12 cellular contexts compared by ENCODE assay signal in genomic region chr14:102196436-102197230, GRCh38. TPM values are rescaled to one million over a fixed set of nuclear protein-coding genes. Genes with fewer than 3 reads are reported as not detected.
DNase-seq lines count a peak whose midpoint lies in the region; ATAC-seq lines count a peak whose summit lies in the region.
"Had no signal": no experiment of that assay in that cellular context is flagged by ENCODE, and none has a peak within 500 bp of the region (broad histone marks: within the 10 kb centered on the region; RNA-seq: fewer than 3 reads in every experiment).

No MANE protein-coding gene starts in this region.

- ATAC-seq in activated naive CD8-positive, alpha-beta T cell treated with anti-CD3 and anti-CD28 coated beads, Interleukin-2, amount 10 ng/mL, durations not matched to agents 7 days and 5 days (ENCODE audit: low read depth) = no peak
- no peak for ATAC-seq in stimulated activated effector memory CD8-positive, alpha-beta T cell treated with anti-CD3 and anti-CD28 coated beads, Interleukin-12 subunit alpha, Interleukin-12 subunit beta, amount 100 ng/mL, for 72 hours
- no peak for ATAC-seq in HG02938 (IDR thresholded peaks at IDR 0.05; ENCODE audit: unreplicated experiment)

- H3K4me3 Mint-ChIP-seq in activated naive CD8-positive, alpha-beta T cell treated with anti-CD3 and anti-CD28 coated beads, Interleukin-2, amount 10 ng/mL, durations not matched to agents 7 days and 5 days = no peak overlapping the region
- H3K4me3 Mint-ChIP-seq in stimulated activated effector memory CD8-positive, alpha-beta T cell treated with anti-CD3 and anti-CD28 coated beads, Interleukin-12 subunit alpha, Interleukin-12 subunit beta, amount 100 ng/mL, for 72 hours = no peak overlapping the region

- H3K27ac Mint-ChIP-seq in activated naive CD8-positive, alpha-beta T cell treated with anti-CD3 and anti-CD28 coated beads, Interleukin-2, amount 10 ng/mL, durations not matched to agents 7 days and 5 days = peak overlapping the region; percentile 19
- H3K27ac Mint-ChIP-seq in stimulated activated effector memory CD8-positive, alpha-beta T cell treated with anti-CD3 and anti-CD28 coated beads, Interleukin-12 subunit alpha, Interleukin-12 subunit beta, amount 100 ng/mL, for 72 hours = peak overlapping the region; percentile 37

- H3K9me3 Mint-ChIP-seq in activated naive CD8-positive, alpha-beta T cell treated with anti-CD3 and anti-CD28 coated beads, Interleukin-2, amount 10 ng/mL, durations not matched to agents 7 days and 5 days = no peaks in the 10 kb centered on the region
- H3K9me3 Mint-ChIP-seq in stimulated activated effector memory CD8-positive, alpha-beta T cell treated with anti-CD3 and anti-CD28 coated beads, Interleukin-12 subunit alpha, Interleukin-12 subunit beta, amount 100 ng/mL, for 72 hours = no peaks in the 10 kb centered on the region

- peaks cover 34% of the 10 kb centered on the region for H3K36me3 Mint-ChIP-seq in activated naive CD8-positive, alpha-beta T cell treated with anti-CD3 and anti-CD28 coated beads, Interleukin-2, amount 10 ng/mL, durations not matched to agents 7 days and 5 days
- H3K36me3 Mint-ChIP-seq in stimulated activated effector memory CD8-positive, alpha-beta T cell treated with anti-CD3 and anti-CD28 coated beads, Interleukin-12 subunit alpha, Interleukin-12 subunit beta, amount 100 ng/mL, for 72 hours = peaks cover 80% of the 10 kb centered on the region

- H3K4me1 Mint-ChIP-seq in activated naive CD8-positive, alpha-beta T cell treated with anti-CD3 and anti-CD28 coated beads, Interleukin-2, amount 10 ng/mL, durations not matched to agents 7 days and 5 days = peaks cover 41% of the 10 kb centered on the region
- peaks cover 65% of the 10 kb centered on the region for H3K4me1 Mint-ChIP-seq in stimulated activated effector memory CD8-positive, alpha-beta T cell treated with anti-CD3 and anti-CD28 coated beads, Interleukin-12 subunit alpha, Interleukin-12 subunit beta, amount 100 ng/mL, for 72 hours

- peak; percentile 90 for DNase-seq in NCI-H82 (lab: John Stamatoyannopoulos, UW)
- DNase-seq in activated naive CD8-positive, alpha-beta T cell treated with anti-CD3 and anti-CD28 coated beads, Interleukin-2, amount 10 ng/mL, durations not matched to agents 7 days and 5 days = no peak
- peak in 39 of 51 donors; percentile 27 to 96 (median 82) for DNase-seq in hypothalamus (lab: John Stamatoyannopoulos, UW)
- no peak for DNase-seq in stimulated activated effector memory CD8-positive, alpha-beta T cell treated with anti-CD3 and anti-CD28 coated beads, Interleukin-12 subunit alpha, Interleukin-12 subunit beta, amount 100 ng/mL, for 72 hours (ENCODE audit: low spot score in 2 of 2)
- DNase-seq in NCI-H187 (lab: John Stamatoyannopoulos, UW) = no peak
- no peak for DNase-seq in UCSD-AML1 (lab: John Stamatoyannopoulos, UW; ENCODE audit: unreplicated experiment)
- DNase-seq: effector CD4-positive, alpha-beta T cell; GDM1; kidney glomerular epithelial cell; NCI-H2029; SHP77 had no signal

- H3K27me3 Mint-ChIP-seq in activated naive CD8-positive, alpha-beta T cell treated with anti-CD3 and anti-CD28 coated beads, Interleukin-2, amount 10 ng/mL, durations not matched to agents 7 days and 5 days = no peaks in the 10 kb centered on the region

- POLR2A ChIA-PET in activated naive CD8-positive, alpha-beta T cell treated with anti-CD3 and anti-CD28 coated beads, Interleukin-2, amount 10 ng/mL, durations not matched to agents 7 days and 5 days (lab: Charles Lee) = interaction anchor here (0.8 kb wide), 1 partner anchor 14 kb away, joined by 3 read pairs; no protein-coding TSS in a partner anchor

RNA-seq across cellular contexts. Expression of gene WDR20, which starts 56.9 kb away (rescaled TPM):
- 10 to 100 TPM; 38.6 to 38.8 TPM for total RNA-seq in activated naive CD8-positive, alpha-beta T cell treated with anti-CD3 and anti-CD28 coated beads, Interleukin-2, amount 10 ng/mL, durations not matched to agents 7 days and 5 days

Comparison
In these comparisons a context has a peak if more than half of its experiments do, and no peak if none do; other contexts are left out.
1. DNase-seq: peak in NCI-H82 (single experiment) and hypothalamus (39 of 51); none in activated naive CD8-positive, alpha-beta T cell treated with anti-CD3 and anti-CD28 coated beads, Interleukin-2, amount 10 ng/mL, durations not matched to agents 7 days and 5 days (single experiment), stimulated activated effector memory CD8-positive, alpha-beta T cell treated with anti-CD3 and anti-CD28 coated beads, Interleukin-12 subunit alpha, Interleukin-12 subunit beta, amount 100 ng/mL, for 72 hours (0 of 2), NCI-H187 (0 of 2) and UCSD-AML1 (single experiment).